ENCODE assay signal across 19 cellular contexts in genomic region chr2:128797092-128797491, GRCh38.
"Had no signal": no experiment of that assay in that cellular context is flagged by ENCODE, and none has a peak within 500 bp of the region (broad histone marks: within the 10 kb centered on the region; RNA-seq: fewer than 3 reads in every experiment).

No MANE protein-coding gene starts in this region.

- FAIRE-seq: keratinocyte had no signal

- H3K36me3 ChIP-seq: spleen, thyroid gland, uterus had no signal

- H3K9me3 ChIP-seq: spleen, thyroid gland, uterus had no signal

- H2AFZ ChIP-seq: parathyroid adenoma had no signal

- ATAC-seq: activated CD8-positive, alpha-beta T cell treated with anti-CD3 and anti-CD28 coated beads for 36 hours; activated naive CD4-positive, alpha-beta T cell treated with anti-CD3 and anti-CD28 coated beads, Interleukin-2, amount 50 U/mL, for 72 hours; effector memory CD8-positive, alpha-beta T cell; naive thymus-derived CD8-positive, alpha-beta T cell; SK-N-SH treated with all-trans-retinoic acid at 6 μM for 48 hours; stimulated activated naive B cell treated with anti-CD40 and anti-IgM and Interleukin-4, amounts not matched to agents 10 μg/mL and 1 μg/mL and 100 μg/mL, for 72 hours; T-cell had no signal

- H3K27me3 ChIP-seq: spleen, thyroid gland, uterus had no signal

- DNase-seq: activated CD4-positive, alpha-beta T cell treated with anti-CD3 and anti-CD28 coated beads, Interleukin-2, amount 10 ng/mL, durations not matched to agents 24 days and 14 days; activated CD4-positive, CD25-positive, alpha-beta regulatory T cell; activated CD8-positive, alpha-beta T cell treated with anti-CD3 and anti-CD28 coated beads for 36 hours; activated effector memory CD4-positive, alpha-beta T cell treated with Interleukin-2 at 50 U/mL for 16 hours; activated T-cell treated with anti-CD3 and anti-CD28 coated beads, Interleukin-2, amount 50 U/mL, for 48 hours; dermis blood vessel endothelial cell; effector memory CD8-positive, alpha-beta T cell; hypothalamus; naive thymus-derived CD8-positive, alpha-beta T cell; spleen; stimulated activated naive B cell treated with anti-CD40 and anti-IgM and Interleukin-4, amounts not matched to agents 10 μg/mL and 1 μg/mL and 100 μg/mL, for 72 hours; T-cell; T-helper 9 cell; thyroid gland; uterus had no signal

- H3K4me1 ChIP-seq: parathyroid adenoma, spleen, uterus had no signal

- H3K27ac ChIP-seq: parathyroid adenoma, spleen, thyroid gland, uterus had no signal

- H3K4me3 ChIP-seq: spleen, thyroid gland, uterus had no signal

- H3K79me2 ChIP-seq: parathyroid adenoma had no signal

- H3K9ac ChIP-seq: parathyroid adenoma had no signal
